ENCODE assay signal across 11 cellular contexts in the genomic region with DNA sequence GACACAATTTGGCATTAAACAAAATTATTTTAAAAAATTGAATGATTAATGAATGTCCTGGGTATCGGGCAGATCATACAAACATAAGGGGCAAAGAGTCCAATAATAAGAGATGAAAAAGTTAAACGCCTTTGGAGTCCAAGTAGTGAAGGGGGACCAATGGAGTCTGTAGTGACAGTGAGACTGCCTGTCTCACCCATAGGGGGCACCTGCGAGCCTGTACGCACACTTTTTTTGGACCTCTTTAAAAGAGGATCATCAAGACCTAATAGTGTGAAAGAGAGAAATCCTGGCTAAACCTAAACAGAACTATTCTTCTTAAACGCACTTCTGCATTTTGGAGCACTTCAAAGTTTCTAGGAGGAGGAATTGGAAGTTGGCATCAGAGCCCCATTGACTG.
A peak's percentile ranks its signal among the peaks of the same experiment; 100 is the strongest.
DNase-seq lines count a peak whose midpoint lies in the region; ATAC-seq and TF ChIP-seq lines count a peak whose summit lies in the region.
"Had no signal": no experiment of that assay in that cellular context is flagged by ENCODE, and none has a peak within 500 bp of the region (broad histone marks: within the 10 kb centered on the region; RNA-seq: fewer than 3 reads in every experiment).

No MANE protein-coding gene starts in this region.

- DNase-seq in SIG-M5 treated with dmso at 0.1 percent for 504 hours (lab: John Stamatoyannopoulos, UW; ENCODE audit: unreplicated experiment) (peak; percentile 3), SIG-M5 (lab: John Stamatoyannopoulos, UW) (no peak), LNCaP clone FGC (ENCODE audit: low read depth) (no peak), brain microvascular endothelial cell (no peak), osteoblast (ENCODE audit: insufficient read length, low spot score, missing footprints) (no peak), lower lobe of right lung (no peak), HuH-7.5 (ENCODE audit: low spot score) (no peak)
- DNase-seq: activated T-cell treated with anti-CD3 and anti-CD28 coated beads, Interleukin-2, amount 50 U/mL, for 1 hour; NCI-H2171 treated with DMSO at 0.1 percent for 48 hours; nucleus accumbens had no signal

- H4K20me1 ChIP-seq in osteoblast (ENCODE audit: insufficient read depth, low read length): no peaks in the 10 kb centered on the region

- H3K27me3 ChIP-seq in brain microvascular endothelial cell (replicated peaks) (no peaks in the 10 kb centered on the region), osteoblast (ENCODE audit: insufficient read depth, low read length) (no peaks in the 10 kb centered on the region), lower lobe of right lung (ENCODE audit: low read depth) (no peaks in the 10 kb centered on the region)

- H3K79me2 ChIP-seq in osteoblast (ENCODE audit: insufficient read depth, low read length): no peaks in the 10 kb centered on the region

- in situ Hi-C loops in brain microvascular endothelial cell (cut with HindIII; ENCODE audit: low pct_ligation_motif_present, low sequenced_read_pairs): no loop called here

- no peak for ATAC-seq in HG03460 (IDR thresholded peaks at IDR 0.05; ENCODE audit: unreplicated experiment)
- no peak for ATAC-seq in lower lobe of right lung

- H3K4me3 ChIP-seq in LNCaP clone FGC (ENCODE audit: low read depth, low read length) (no peak overlapping the region), brain microvascular endothelial cell (ENCODE audit: low read depth, low read length) (no peak overlapping the region), osteoblast (ENCODE audit: insufficient read depth, low read length) (no peak overlapping the region), lower lobe of right lung (no peak overlapping the region)

- TF ChIP-seq CTCF in LNCaP clone FGC (IDR thresholded peaks at IDR 0.05; ENCODE audit: control insufficient read depth, extremely low read depth, insufficient read depth) (peak; percentile 34), brain microvascular endothelial cell (IDR thresholded peaks at IDR 0.05; ENCODE audit: low read depth, low read length, missing control alignments) (peak; percentile 61), osteoblast (IDR thresholded peaks at IDR 0.05; ENCODE audit: extremely low read depth, low read depth, low read length) (peak; percentile 48), lower lobe of right lung (IDR thresholded peaks at IDR 0.05) (no peak)

- no peak overlapping the region for H3K4me2 ChIP-seq in osteoblast (ENCODE audit: insufficient read depth, low read length)

- H3K9me3 ChIP-seq in osteoblast (ENCODE audit: low read depth, low read length) (no peaks in the 10 kb centered on the region), lower lobe of right lung (no peaks in the 10 kb centered on the region)

- no peaks in the 10 kb centered on the region for H3K36me3 ChIP-seq in brain microvascular endothelial cell (replicated peaks)
- no peaks in the 10 kb centered on the region for H3K36me3 ChIP-seq in osteoblast (ENCODE audit: insufficient read depth, low read length)
- H3K36me3 ChIP-seq in lower lobe of right lung: no peaks in the 10 kb centered on the region

- H3K27ac ChIP-seq in brain microvascular endothelial cell (no peak overlapping the region), osteoblast (ENCODE audit: low read depth, low read length) (no peak overlapping the region), lower lobe of right lung (no peak overlapping the region)

- H2AFZ ChIP-seq in osteoblast (ENCODE audit: low read length): no peak overlapping the region

- H3K4me1 ChIP-seq in osteoblast (ENCODE audit: insufficient read depth, low read length) (no peaks in the 10 kb centered on the region), lower lobe of right lung (no peaks in the 10 kb centered on the region)

- intact Hi-C loops in lower lobe of right lung (cut with DNase I): no loop called here
